ENCODE assay signal across 1 cellular context in genomic region chr6:33143113-33143760, GRCh38.
TF ChIP-seq lines count a peak whose summit lies in the region.

No MANE protein-coding gene starts in this region.

TF ChIP-seq in K562, 482 proteins besides CTCF, POLR2A, EP300 and RAD21:
- TF ChIP-seq ZZZ3 (IDR thresholded peaks at IDR 0.05): no peak
- peak in 1 of 3 experiments; percentile 24 for TF ChIP-seq YY1 (IDR thresholded peaks at IDR 0.05; ENCODE audit: borderline replicate concordance in 1 of 3, control insufficient read depth in 1 of 3, extremely low read depth in 1 of 3, insufficient read depth in 3 of 3, insufficient read length in 1 of 3, insufficient replicate concordance in 2 of 3, low read depth in 1 of 3, low read length in 2 of 3)
- TF ChIP-seq CHCHD3 (CRISPR knock-in tag; IDR thresholded peaks at IDR 0.05): no peak
- no peak for TF ChIP-seq TAF9B (IDR thresholded peaks at IDR 0.05; ENCODE audit: partially characterized antibody)
- peak; percentile 51; the same call in 1 of the 2 replicates for TF ChIP-seq SPI1 (IDR thresholded peaks at IDR 0.05; ENCODE audit: borderline replicate concordance, low read depth, low read length)
- TF ChIP-seq NRF1 (conservative IDR thresholded peaks at IDR 0.05 in 1 of 2, IDR thresholded peaks at IDR 0.05 in 1 of 2): peak; percentile 8 to 34; a peak in 1 of 4 replicates
- no peak for TF ChIP-seq CEBPG (CRISPR knock-in tag; IDR thresholded peaks at IDR 0.05)
- TF ChIP-seq CEBPG (tag; conservative IDR thresholded peaks at IDR 0.05 in 1 of 2, IDR thresholded peaks at IDR 0.05 in 1 of 2): peak in 1 of 2 experiments; percentile 48; a peak in 1 of 4 replicates
